24 cellular contexts compared by ENCODE assay signal in the genomic region with DNA sequence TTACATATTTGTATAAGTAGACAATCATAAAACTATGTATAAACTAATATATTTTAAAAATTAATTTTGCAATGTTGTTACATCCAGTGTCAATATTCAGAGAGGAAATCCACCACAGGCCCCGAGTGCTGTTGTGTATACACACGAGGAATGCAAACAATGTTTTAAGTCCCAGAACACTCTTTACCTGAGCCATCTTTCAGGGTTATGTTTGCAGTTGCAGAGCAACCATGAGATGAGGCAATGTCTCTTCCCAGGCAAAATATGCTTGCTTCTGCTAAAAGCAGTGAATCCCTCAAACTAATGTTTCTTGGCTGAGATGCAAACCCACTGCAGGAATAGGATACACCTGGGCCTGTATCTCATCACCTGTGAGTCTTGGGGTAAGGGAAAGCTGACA.
DNase-seq lines count a peak whose midpoint lies in the region; ATAC-seq and TF ChIP-seq lines count a peak whose summit lies in the region.
"Had no signal": no experiment of that assay in that cellular context is flagged by ENCODE, and none has a peak within 500 bp of the region (broad histone marks: within the 10 kb centered on the region; RNA-seq: fewer than 3 reads in every experiment).

No MANE protein-coding gene starts in this region.

- 33% methylated on average over 2 of the region's 2 CpGs for WGBS in liver

- H3K9me2 ChIP-seq in PC-3 (replicated peaks; ENCODE audit: low read length): no peaks in the 10 kb centered on the region
- no peaks in the 10 kb centered on the region for H3K9me2 ChIP-seq in Karpas-422 (replicated peaks; ENCODE audit: insufficient read depth, low read length)

- H3K27ac ChIP-seq in PC-3 (ENCODE audit: low read length) (no peak overlapping the region), liver (ENCODE audit: low read depth in 1 of 2, low read length in 2 of 2) (peak overlapping the region in 1 of 2 donors; percentile 4), Karpas-422 (ENCODE audit: low read length) (no peak overlapping the region), SJCRH30 (no peak overlapping the region)
- H3K27ac ChIP-seq: 22Rv1, BLaER1, Peyer's patch, SJSA1 had no signal

- no peaks in the 10 kb centered on the region for H3F3A ChIP-seq in PC-3 (ENCODE audit: low read length, unreplicated experiment)

- H3K79me2 ChIP-seq in PC-3 (ENCODE audit: low read length) (no peaks in the 10 kb centered on the region), Karpas-422 (ENCODE audit: low read length) (peaks cover 39% of the 10 kb centered on the region)

- H3K36me3 ChIP-seq in PC-3 (ENCODE audit: low read depth, low read length): peaks cover 5% of the 10 kb centered on the region; the same call in 1 of the 2 replicates
- peaks cover 0 to 2% (median 0%) of the 10 kb centered on the region in 4 donors for H3K36me3 ChIP-seq in liver (ENCODE audit: control insufficient read depth in 4 of 4, insufficient read depth in 3 of 4, low read depth in 1 of 4, low read length in 3 of 4)
- peaks cover 8% of the 10 kb centered on the region; the same call in 1 of the 2 replicates for H3K36me3 ChIP-seq in Karpas-422 (ENCODE audit: insufficient read depth, low read length)
- H3K36me3 ChIP-seq in SJCRH30: peaks cover 14% of the 10 kb centered on the region

- H3K4me3 ChIP-seq in PC-3 (ENCODE audit: low read length) (no peak overlapping the region), fibroblast of villous mesenchyme (ENCODE audit: low read depth, low read length) (no peak overlapping the region), liver (ENCODE audit: low read depth in 1 of 3, low read length in 3 of 3) (no peak overlapping the region), Karpas-422 (ENCODE audit: low read length) (no peak overlapping the region), SJCRH30 (no peak overlapping the region)
- H3K4me3 ChIP-seq: BLaER1, K562, Peyer's patch, SJSA1 had no signal

- DNase-seq in DMS53 (lab: John Stamatoyannopoulos, UW) (peak; percentile 60), PC-3 (no peak), fibroblast of villous mesenchyme (ENCODE audit: low read depth) (peak; percentile 6), Karpas-422 (no peak), SJCRH30 (no peak), dermis blood vessel endothelial cell (no peak)
- DNase-seq: ACHN; CD4-positive, alpha-beta T cell; COR-L47; H7; NCI-H1105; NCI-H146; NCI-H2029; NCI-H2227 treated with DMSO at 0.1 percent for 48 hours; NCI-H510A; NCI-H774; NK-92 treated with Interleukin-12 subunit alpha and Interleukin-12 subunit beta, amount 100 ng/mL, for 24 hours; Peyer's patch had no signal

- no TSS peak for BruUV-seq in PC-3 (replicated peaks; lab: Mats Ljungman, UMichigan)

- CTCF ChIA-PET in PC-3 (lab: Charles Lee): no interaction called here

- H4K20me1 ChIP-seq in PC-3 (ENCODE audit: low read length) (no peaks in the 10 kb centered on the region), Karpas-422 (ENCODE audit: insufficient read depth, low read depth, low read length) (no peaks in the 10 kb centered on the region)
- H4K20me1 ChIP-seq: BLaER1 had no signal

- H3K4me2 ChIP-seq in PC-3 (ENCODE audit: low read length) (no peak overlapping the region), Karpas-422 (ENCODE audit: low read depth, low read length, poor library complexity, severe bottlenecking) (no peak overlapping the region)
- H3K4me2 ChIP-seq: BLaER1 had no signal

- no peak for TF ChIP-seq CTCF in PC-3 (conservative IDR thresholded peaks at IDR 0.05; ENCODE audit: low read depth, low read length)
- TF ChIP-seq CTCF in fibroblast of villous mesenchyme (IDR thresholded peaks at IDR 0.05; ENCODE audit: insufficient read depth, low read depth, low read length): no peak
- no peak for TF ChIP-seq CTCF in liver (IDR thresholded peaks at IDR 0.05; ENCODE audit: low read depth, low read length, missing input control)

- no peak overlapping the region for H2AFZ ChIP-seq in PC-3 (ENCODE audit: low read length)
- H2AFZ ChIP-seq in Karpas-422 (ENCODE audit: low read length): no peak overlapping the region

- H3K27me3 ChIP-seq in PC-3 (ENCODE audit: low read length) (no peaks in the 10 kb centered on the region), liver (ENCODE audit: control insufficient read depth in 4 of 4, insufficient read depth in 4 of 4, low read length in 3 of 4) (no peaks in the 10 kb centered on the region), Karpas-422 (ENCODE audit: low read length) (no peaks in the 10 kb centered on the region), SJCRH30 (no peaks in the 10 kb centered on the region)
- H3K27me3 ChIP-seq: BLaER1, Peyer's patch, SJSA1 had no signal

- TF ChIP-seq RAD21 in liver (IDR thresholded peaks at IDR 0.05): peak; percentile 52 to 59

- H3K4me1 ChIP-seq in PC-3 (ENCODE audit: insufficient read depth, low read length): no peaks in the 10 kb centered on the region
- H3K4me1 ChIP-seq in liver (ENCODE audit: control insufficient read depth in 4 of 4, insufficient read depth in 4 of 4, low read length in 3 of 4): peaks cover 11 to 24% (median 19%) of the 10 kb centered on the region in 4 donors
- H3K4me1 ChIP-seq in Karpas-422 (ENCODE audit: low read length): no peaks in the 10 kb centered on the region
- no peaks in the 10 kb centered on the region for H3K4me1 ChIP-seq in SJCRH30
- H3K4me1 ChIP-seq: BLaER1, Peyer's patch, SJSA1 had no signal

- no peak for TF ChIP-seq POLR2A in GM18505 (IDR thresholded peaks at IDR 0.05; ENCODE audit: borderline replicate concordance, extremely low read depth, insufficient read depth, insufficient read length)

- peak; percentile 15; the same call in 1 of the 2 replicates for ATAC-seq in PC-3
- no peak for ATAC-seq in GM18505 (IDR thresholded peaks at IDR 0.05; ENCODE audit: unreplicated experiment)
- ATAC-seq: K562 had no signal

- intact Hi-C loops in PC-3 (cut with micrococcal nuclease): no loop called here

- H3K9ac ChIP-seq in PC-3 (ENCODE audit: low read length) (no peak overlapping the region), liver (ENCODE audit: low read depth in 1 of 2, low read length in 2 of 2) (no peak overlapping the region), Karpas-422 (ENCODE audit: low read length) (no peak overlapping the region)
- H3K9ac ChIP-seq: BLaER1 had no signal

- POLR2A ChIA-PET in PC-3 (lab: Charles Lee; ENCODE audit: unreplicated experiment): no interaction called here

- H3K9me3 ChIP-seq in PC-3 (ENCODE audit: low read length): no peaks in the 10 kb centered on the region
- no peaks in the 10 kb centered on the region for H3K9me3 ChIP-seq in liver (ENCODE audit: control insufficient read depth in 4 of 4, low read length in 3 of 4)
- no peaks in the 10 kb centered on the region for H3K9me3 ChIP-seq in Karpas-422 (ENCODE audit: low read length)
- no peaks in the 10 kb centered on the region for H3K9me3 ChIP-seq in SJCRH30 (replicated peaks)
- H3K9me3 ChIP-seq: BLaER1, Peyer's patch, SJSA1 had no signal

TF ChIP-seq in liver, 16 proteins besides CTCF, POLR2A, EP300 and RAD21 (continues in another document):
- peak; percentile 55 to 63 for TF ChIP-seq HNF4A (conservative IDR thresholded peaks at IDR 0.05)
- no peak for TF ChIP-seq EGR1 (IDR thresholded peaks at IDR 0.05; ENCODE audit: low read depth in 2 of 2)
- TF ChIP-seq, protein P1, sequence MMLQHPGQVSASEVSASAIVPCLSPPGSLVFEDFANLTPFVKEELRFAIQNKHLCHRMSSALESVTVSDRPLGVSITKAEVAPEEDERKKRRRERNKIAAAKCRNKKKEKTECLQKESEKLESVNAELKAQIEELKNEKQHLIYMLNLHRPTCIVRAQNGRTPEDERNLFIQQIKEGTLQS (IDR thresholded peaks at IDR 0.05): peak; percentile 89
- TF ChIP-seq, protein P2, sequence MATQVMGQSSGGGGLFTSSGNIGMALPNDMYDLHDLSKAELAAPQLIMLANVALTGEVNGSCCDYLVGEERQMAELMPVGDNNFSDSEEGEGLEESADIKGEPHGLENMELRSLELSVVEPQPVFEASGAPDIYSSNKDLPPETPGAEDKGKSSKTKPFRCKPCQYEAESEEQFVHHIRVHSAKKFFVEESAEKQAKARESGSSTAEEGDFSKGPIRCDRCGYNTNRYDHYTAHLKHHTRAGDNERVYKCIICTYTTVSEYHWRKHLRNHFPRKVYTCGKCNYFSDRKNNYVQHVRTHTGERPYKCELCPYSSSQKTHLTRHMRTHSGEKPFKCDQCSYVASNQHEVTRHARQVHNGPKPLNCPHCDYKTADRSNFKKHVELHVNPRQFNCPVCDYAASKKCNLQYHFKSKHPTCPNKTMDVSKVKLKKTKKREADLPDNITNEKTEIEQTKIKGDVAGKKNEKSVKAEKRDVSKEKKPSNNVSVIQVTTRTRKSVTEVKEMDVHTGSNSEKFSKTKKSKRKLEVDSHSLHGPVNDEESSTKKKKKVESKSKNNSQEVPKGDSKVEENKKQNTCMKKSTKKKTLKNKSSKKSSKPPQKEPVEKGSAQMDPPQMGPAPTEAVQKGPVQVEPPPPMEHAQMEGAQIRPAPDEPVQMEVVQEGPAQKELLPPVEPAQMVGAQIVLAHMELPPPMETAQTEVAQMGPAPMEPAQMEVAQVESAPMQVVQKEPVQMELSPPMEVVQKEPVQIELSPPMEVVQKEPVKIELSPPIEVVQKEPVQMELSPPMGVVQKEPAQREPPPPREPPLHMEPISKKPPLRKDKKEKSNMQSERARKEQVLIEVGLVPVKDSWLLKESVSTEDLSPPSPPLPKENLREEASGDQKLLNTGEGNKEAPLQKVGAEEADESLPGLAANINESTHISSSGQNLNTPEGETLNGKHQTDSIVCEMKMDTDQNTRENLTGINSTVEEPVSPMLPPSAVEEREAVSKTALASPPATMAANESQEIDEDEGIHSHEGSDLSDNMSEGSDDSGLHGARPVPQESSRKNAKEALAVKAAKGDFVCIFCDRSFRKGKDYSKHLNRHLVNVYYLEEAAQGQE (IDR thresholded peaks at IDR 0.05): no peak
- TF ChIP-seq FOXA2 (IDR thresholded peaks at IDR 0.05): peak; percentile 70
- TF ChIP-seq, protein P3, sequence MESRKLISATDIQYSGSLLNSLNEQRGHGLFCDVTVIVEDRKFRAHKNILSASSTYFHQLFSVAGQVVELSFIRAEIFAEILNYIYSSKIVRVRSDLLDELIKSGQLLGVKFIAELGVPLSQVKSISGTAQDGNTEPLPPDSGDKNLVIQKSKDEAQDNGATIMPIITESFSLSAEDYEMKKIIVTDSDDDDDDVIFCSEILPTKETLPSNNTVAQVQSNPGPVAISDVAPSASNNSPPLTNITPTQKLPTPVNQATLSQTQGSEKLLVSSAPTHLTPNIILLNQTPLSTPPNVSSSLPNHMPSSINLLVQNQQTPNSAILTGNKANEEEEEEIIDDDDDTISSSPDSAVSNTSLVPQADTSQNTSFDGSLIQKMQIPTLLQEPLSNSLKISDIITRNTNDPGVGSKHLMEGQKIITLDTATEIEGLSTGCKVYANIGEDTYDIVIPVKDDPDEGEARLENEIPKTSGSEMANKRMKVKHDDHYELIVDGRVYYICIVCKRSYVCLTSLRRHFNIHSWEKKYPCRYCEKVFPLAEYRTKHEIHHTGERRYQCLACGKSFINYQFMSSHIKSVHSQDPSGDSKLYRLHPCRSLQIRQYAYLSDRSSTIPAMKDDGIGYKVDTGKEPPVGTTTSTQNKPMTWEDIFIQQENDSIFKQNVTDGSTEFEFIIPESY (IDR thresholded peaks at IDR 0.05): peak; percentile 41
- TF ChIP-seq RXRA (IDR thresholded peaks at IDR 0.05): peak; percentile 71 to 79
- TF ChIP-seq GABPA (IDR thresholded peaks at IDR 0.05 in 1 of 2, conservative IDR thresholded peaks at IDR 0.05 in 1 of 2): no peak
- TF ChIP-seq SP1 (IDR thresholded peaks at IDR 0.05): peak; percentile 47
- no peak for TF ChIP-seq TAF1 (conservative IDR thresholded peaks at IDR 0.05)

Comparison
In these comparisons a context has a peak if more than half of its experiments do, and no peak if none do; other contexts are left out.
1. DNase-seq: peak in DMS53 (single experiment) and fibroblast of villous mesenchyme (single experiment); none in PC-3 (single experiment), Karpas-422 (single experiment), SJCRH30 (0 of 2) and dermis blood vessel endothelial cell (single experiment).